19 cellular contexts compared by ENCODE assay signal in genomic region chr7:75614390-75614789, GRCh38.
"Had no signal": no experiment of that assay in that cellular context is flagged by ENCODE, and none has a peak within 500 bp of the region (broad histone marks: within the 10 kb centered on the region; RNA-seq: fewer than 3 reads in every experiment).

No MANE protein-coding gene starts in this region.

- ATAC-seq: esophagus mucosa; left lung; mucosa of descending colon; naive thymus-derived CD4-positive, alpha-beta T cell had no signal

- H3K27me3 Mint-ChIP-seq: activated CD4-positive, alpha-beta memory T cell treated with anti-CD3 and anti-CD28 coated beads, Interleukin-2, amount 10 ng/mL, durations not matched to agents 7 days and 5 days; activated T-cell treated with anti-CD3 and anti-CD28 coated beads, Interleukin-2, amount 50 U/mL, for 24 hours; memory B cell; naive thymus-derived CD4-positive, alpha-beta T cell had no signal

- H3K9me3 ChIP-seq: ascending aorta, left lung, mucosa of descending colon, tibial artery, uterus had no signal

- H3K27ac Mint-ChIP-seq: activated CD4-positive, alpha-beta memory T cell treated with anti-CD3 and anti-CD28 coated beads, Interleukin-2, amount 10 ng/mL, durations not matched to agents 7 days and 5 days; activated naive CD4-positive, alpha-beta T cell treated with anti-CD3 and anti-CD28 coated beads, Interleukin-2, amount 10 ng/mL, durations not matched to agents 7 days and 5 days; activated T-cell treated with anti-CD3 and anti-CD28 coated beads, Interleukin-2, amount 50 U/mL, for 24 hours; memory B cell; naive thymus-derived CD4-positive, alpha-beta T cell had no signal

- H3K4me3 ChIP-seq: ascending aorta, left lung, mucosa of descending colon, tibial artery, uterus had no signal

- H3K9me3 Mint-ChIP-seq: activated CD4-positive, alpha-beta memory T cell treated with anti-CD3 and anti-CD28 coated beads, Interleukin-2, amount 10 ng/mL, durations not matched to agents 7 days and 5 days; activated naive CD4-positive, alpha-beta T cell treated with anti-CD3 and anti-CD28 coated beads, Interleukin-2, amount 10 ng/mL, durations not matched to agents 7 days and 5 days; activated T-cell treated with anti-CD3 and anti-CD28 coated beads, Interleukin-2, amount 50 U/mL, for 24 hours; memory B cell had no signal

- H3K27ac ChIP-seq: parathyroid adenoma, tibial artery, uterus, VCaP had no signal

- H3K36me3 Mint-ChIP-seq: activated naive CD4-positive, alpha-beta T cell treated with anti-CD3 and anti-CD28 coated beads, Interleukin-2, amount 10 ng/mL, durations not matched to agents 7 days and 5 days; memory B cell; naive thymus-derived CD4-positive, alpha-beta T cell had no signal

- H3K4me1 ChIP-seq: uterus had no signal

- H3K27me3 ChIP-seq: ascending aorta, left lung, tibial artery, uterus had no signal

- H3K4me3 Mint-ChIP-seq: activated CD4-positive, alpha-beta memory T cell treated with anti-CD3 and anti-CD28 coated beads, Interleukin-2, amount 10 ng/mL, durations not matched to agents 7 days and 5 days; activated naive CD4-positive, alpha-beta T cell treated with anti-CD3 and anti-CD28 coated beads, Interleukin-2, amount 10 ng/mL, durations not matched to agents 7 days and 5 days; activated T-cell treated with anti-CD3 and anti-CD28 coated beads, Interleukin-2, amount 50 U/mL, for 24 hours; memory B cell had no signal

- DNase-seq: activated CD4-positive, alpha-beta memory T cell treated with anti-CD3 and anti-CD28 coated beads, Interleukin-2, amount 10 ng/mL, durations not matched to agents 7 days and 5 days; activated CD4-positive, alpha-beta T cell treated with anti-CD3 and anti-CD28 coated beads for 1 hour; activated naive CD4-positive, alpha-beta T cell treated with anti-CD3 and anti-CD28 coated beads, Interleukin-2, amount 10 ng/mL, durations not matched to agents 7 days and 5 days; activated T-cell treated with anti-CD3 and anti-CD28 coated beads, Interleukin-2, amount 50 U/mL, for 24 hours; hippocampal formation; kidney; left lung; mucosa of descending colon; naive thymus-derived CD4-positive, alpha-beta T cell; stimulated activated CD4-positive, alpha-beta T cell treated with anti-CD3 and anti-CD28 coated beads, Interleukin-12 subunit alpha, Interleukin-12 subunit beta, amount 100 ng/mL, for 4 hours; stimulated activated CD4-positive, alpha-beta T cell treated with anti-CD3 and anti-CD28 coated beads, Interleukin-2, amount 100 ng/mL, for 24 hours; T1000; tibial artery; uterus had no signal

- H3K36me3 ChIP-seq: ascending aorta, left lung, uterus had no signal
